Comparison of ENCODE assay signal across 24 cellular contexts in genomic region chrY:19621756-19622155, GRCh38.
"Had no signal": no experiment of that assay in that cellular context is flagged by ENCODE, and none has a peak within 500 bp of the region (broad histone marks: within the 10 kb centered on the region; RNA-seq: fewer than 3 reads in every experiment).

No MANE protein-coding gene starts in this region.

- ATAC-seq: activated CD4-positive, alpha-beta T cell treated with anti-CD3 and anti-CD28 coated beads for 36 hours; activated CD8-positive, alpha-beta memory T cell treated with anti-CD3 and anti-CD28 coated beads, Interleukin-2, amount 10 ng/mL, durations not matched to agents 7 days and 5 days; activated CD8-positive, alpha-beta T cell treated with anti-CD3 and anti-CD28 coated beads, Interleukin-2, amount 10 ng/mL, durations not matched to agents 7 days and 5 days; activated naive CD4-positive, alpha-beta T cell treated with anti-CD3 and anti-CD28 coated beads, Interleukin-2, amount 50 U/mL, for 72 hours; heart left ventricle; left colon; pancreas had no signal

- H3K4me1 ChIP-seq: colonic mucosa, heart left ventricle, pancreas, prostate gland, tibial nerve had no signal

- H3K27ac ChIP-seq: colonic mucosa, heart left ventricle, pancreas, prostate gland, tibial nerve had no signal

- DNase-seq: activated CD4-positive, alpha-beta T cell treated with anti-CD3 and anti-CD28 coated beads for 36 hours; activated CD4-positive, CD25-positive, alpha-beta regulatory T cell; activated CD8-positive, alpha-beta memory T cell treated with anti-CD3 and anti-CD28 coated beads, Interleukin-2, amount 10 ng/mL, durations not matched to agents 7 days and 5 days; activated CD8-positive, alpha-beta T cell treated with anti-CD3 and anti-CD28 coated beads, Interleukin-2, amount 10 ng/mL, durations not matched to agents 7 days and 5 days; activated naive CD4-positive, alpha-beta T cell; activated T-cell treated with anti-CD3 and anti-CD28 coated beads, Interleukin-2, amount 50 U/mL, for 48 hours; anterior cingulate cortex; colonic mucosa; effector CD8-positive, alpha-beta T cell; heart left ventricle; hypothalamus; immature natural killer cell; kidney; left colon; mammary epithelial cell; naive B cell; nephron progenitor cell; pancreas; stimulated activated CD4-positive, alpha-beta T cell treated with anti-CD3 and anti-CD28 coated beads, Interleukin-2, amount 100 ng/mL, for 48 hours; stimulated activated naive CD4-positive, alpha-beta T cell treated with Interleukin-2 at 50 U/mL for 16 hours; T-helper 1 cell had no signal

- H3K27me3 ChIP-seq: colonic mucosa, heart left ventricle, pancreas, tibial nerve had no signal
